Comparison of ENCODE assay signal across 1 cellular context in genomic region chr22:39937881-39938280, GRCh38.
TF ChIP-seq lines count a peak whose summit lies in the region.

No MANE protein-coding gene starts in this region.

TF ChIP-seq in K562, 482 proteins besides CTCF, POLR2A, EP300 and RAD21:
- TF ChIP-seq ARNT (IDR thresholded peaks at IDR 0.05) (no peak), POLR2G (IDR thresholded peaks at IDR 0.05; ENCODE audit: low read depth, low read length) (no peak), GTF2A2 (tag; IDR thresholded peaks at IDR 0.05) (no peak), HDAC3 (IDR thresholded peaks at IDR 0.05; ENCODE audit: borderline replicate concordance, partially characterized antibody) (no peak), ETV6 (IDR thresholded peaks at IDR 0.05; ENCODE audit: borderline replicate concordance in 1 of 2, low read depth in 2 of 2, low read length in 1 of 2) (no peak), ETV6 (CRISPR knock-in tag; IDR thresholded peaks at IDR 0.05; ENCODE audit: borderline replicate concordance) (no peak), ZNF444 (CRISPR knock-in tag; IDR thresholded peaks at IDR 0.05) (no peak), ILF3 (IDR thresholded peaks at IDR 0.05; ENCODE audit: borderline replicate concordance) (no peak), POLR2AphosphoS2 (IDR thresholded peaks at IDR 0.05; ENCODE audit: low read length) (no peak)
